ENCODE assay signal across 8 cellular contexts in the genomic region with DNA sequence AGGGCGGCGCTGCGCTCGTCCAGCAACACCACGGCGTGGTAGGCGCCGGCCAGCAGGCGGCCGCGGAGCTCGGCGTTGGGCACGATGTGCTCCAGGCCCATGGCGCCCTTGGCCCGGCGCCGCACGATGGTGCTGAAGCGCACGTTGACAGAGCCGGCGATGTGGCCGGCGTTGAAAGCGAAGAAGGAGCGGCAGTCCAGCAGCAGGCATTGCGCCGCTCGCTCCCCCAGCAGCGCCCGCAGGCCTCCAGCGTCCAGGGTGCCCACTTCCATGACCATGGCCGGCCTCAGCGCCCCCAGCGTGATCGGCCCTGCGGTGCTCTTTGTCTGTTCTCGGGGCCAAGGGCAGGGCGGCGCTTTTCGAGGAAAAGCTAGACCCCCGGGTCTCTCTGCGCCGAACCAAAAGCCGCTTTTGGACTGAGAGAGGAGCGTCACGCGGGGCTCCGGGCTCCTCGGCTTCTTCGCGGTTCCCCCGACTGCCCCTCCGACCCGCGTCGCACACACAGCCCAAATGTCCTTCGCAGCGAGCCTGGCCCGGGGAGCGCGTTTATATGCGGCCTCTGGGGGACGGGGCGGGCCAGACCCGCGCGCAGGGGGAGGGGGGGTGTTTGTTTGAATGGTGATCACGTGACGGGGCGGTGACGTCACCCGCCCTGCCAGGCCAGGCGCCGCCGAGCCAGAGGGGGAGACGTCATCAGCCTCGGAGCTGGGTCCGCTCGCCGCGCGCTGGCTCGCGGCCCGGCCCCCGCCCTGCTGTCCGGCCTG. TPM values are rescaled to one million over a fixed set of nuclear protein-coding genes. Genes with fewer than 3 reads are reported as not detected.
DNase-seq lines count a peak whose midpoint lies in the region; ATAC-seq and TF ChIP-seq lines count a peak whose summit lies in the region.

A gene with protein sequence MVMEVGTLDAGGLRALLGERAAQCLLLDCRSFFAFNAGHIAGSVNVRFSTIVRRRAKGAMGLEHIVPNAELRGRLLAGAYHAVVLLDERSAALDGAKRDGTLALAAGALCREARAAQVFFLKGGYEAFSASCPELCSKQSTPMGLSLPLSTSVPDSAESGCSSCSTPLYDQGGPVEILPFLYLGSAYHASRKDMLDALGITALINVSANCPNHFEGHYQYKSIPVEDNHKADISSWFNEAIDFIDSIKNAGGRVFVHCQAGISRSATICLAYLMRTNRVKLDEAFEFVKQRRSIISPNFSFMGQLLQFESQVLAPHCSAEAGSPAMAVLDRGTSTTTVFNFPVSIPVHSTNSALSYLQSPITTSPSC (minus strand): TSS at position 521 of the 764 bp plus-strand sequence. CDS start 243 bp downstream, at position 278.

- peak within 1 kb of the TSS; percentile 99 for H3K9ac ChIP-seq in GM23248

- in situ Hi-C loops in GM23248 (cut with MboI), result loop anchor here (10.0 kb wide), 1 partner anchor 134 kb away; no protein-coding TSS in a partner anchor

- peaks cover 77% of the 10 kb centered on the region for H3F3A ChIP-seq in GM23248 (ENCODE audit: insufficient read depth)

- H3K27ac ChIP-seq in GM23248, result peak within 1 kb of the TSS; percentile 100

- H3K4me1 Mint-ChIP-seq in natural killer cell, result peaks cover 62 to 87% of the 10 kb centered on the region in 2 donors

- peak within 1 kb of the TSS; percentile 96 for H3K4me3 Mint-ChIP-seq in natural killer cell

- H4K20me1 ChIP-seq in GM23248 (ENCODE audit: insufficient read depth), result peaks cover 14% of the 10 kb centered on the region

- DNase-seq in EH (ENCODE audit: low read depth), result peak; percentile 99
- DNase-seq in GM23248, result peak; percentile 100
- DNase-seq in RPMI7951 (ENCODE audit: low read depth), result peak; percentile 95
- peak; percentile 98 for DNase-seq in activated T-helper 9 cell treated with anti-CD3 and anti-CD28 coated beads, Interleukin-2, amount 50 U/mL, for 16 hours (ENCODE audit: low read depth)
- DNase-seq in fibroblast of mammary gland (ENCODE audit: low read depth), result peak; percentile 96
- peak; percentile 99 for DNase-seq in natural killer cell
- DNase-seq in stimulated activated naive CD4-positive, alpha-beta T cell (lab: John Stamatoyannopoulos, UW), result peak; percentile 92 to 99 (median 96)

- H3K9me2 ChIP-seq in GM23248 (ENCODE audit: insufficient read depth), result no peaks in the 10 kb centered on the region

- H3K27me3 Mint-ChIP-seq in natural killer cell (ENCODE audit: low read depth in 2 of 2), result no peaks in the 10 kb centered on the region

- peaks cover 39% of the 10 kb centered on the region for H3K4me1 ChIP-seq in GM23248 (ENCODE audit: insufficient read depth)

- no peak within 1 kb of the TSS for H2AFZ ChIP-seq in GM23248

- 1% methylated on average over 57 to 58 of the region's 89 CpGs for WGBS in GM23248 (ENCODE audit: low coverage in 1 of 2, low lambda C conversion rate in 2 of 2, missing lambda C conversion rate in 2 of 2), 2 experiments

- H3K79me2 ChIP-seq in GM23248 (ENCODE audit: insufficient read depth), result peaks cover 38% of the 10 kb centered on the region

- no peaks in the 10 kb centered on the region for H3K27me3 ChIP-seq in GM23248 (replicated peaks; ENCODE audit: insufficient read depth)

- TF ChIP-seq CTCF in LNCAP (IDR thresholded peaks at IDR 0.05) (peak; percentile 61), fibroblast of mammary gland (conservative IDR thresholded peaks at IDR 0.05; ENCODE audit: control insufficient read depth, insufficient read depth, low read depth, low read length) (no peak), natural killer cell (IDR thresholded peaks at IDR 0.05) (no peak)

- peak within 1 kb of the TSS; percentile 85 for H3K4me3 ChIP-seq in GM23248
- H3K4me3 ChIP-seq in fibroblast of mammary gland (ENCODE audit: control insufficient read depth, low read depth, low read length), result peak within 1 kb of the TSS; percentile 68

- peak; percentile 39 to 73 (median 63) for ATAC-seq in natural killer cell

- peak within 1 kb of the TSS; percentile 98 to 99 for H3K27ac Mint-ChIP-seq in natural killer cell

- peak within 1 kb of the TSS; percentile 95 for H3K4me2 ChIP-seq in GM23248 (ENCODE audit: unreplicated experiment)

- no peaks in the 10 kb centered on the region for H3K9me3 ChIP-seq in GM23248 (ENCODE audit: low read depth)

- intact Hi-C loops in natural killer cell (cut with micrococcal nuclease), result no loop called here

- peaks cover 12% of the 10 kb centered on the region for H3K36me3 Mint-ChIP-seq in natural killer cell

- no peaks in the 10 kb centered on the region for H3K9me3 Mint-ChIP-seq in natural killer cell

- H3K36me3 ChIP-seq in GM23248 (ENCODE audit: low read depth), result peaks cover 30% of the 10 kb centered on the region

RNA-seq across cellular contexts. Expression of the gene that starts here (rescaled TPM):
- 443 and 459 TPM in 2 replicates for total RNA-seq in GM23248 (2014; rRNA removed; shearing (Covaris generic))
- polyA plus RNA-seq in GM23248 (2016; fragmentation: Nextera tagmentation; extraction: Ambion mirVana), result 264 and 269 TPM in 2 replicates
- total RNA-seq in RPMI7951 (2014; rRNA removed; shearing (Covaris generic)), result 9.7 TPM in 2 replicates
- 1,000 to 10,000 TPM; 1,579 to 2,725 (median 2,168) TPM for total RNA-seq in natural killer cell

Comparison
In these comparisons a context has a peak if more than half of its experiments do, and no peak if none do; other contexts are left out.
1. Peak in every context shown above with its lines: DNase-seq, ATAC-seq, H3K4me3 ChIP-seq and H3K27ac ChIP-seq.
2. RNA of the gene that starts here (total RNA-seq): 1,579 to 2,725 TPM in natural killer cell and 443 to 459 TPM in GM23248; 9.7 TPM in RPMI7951; every median in the first group is over 10 times any median in the second.